ENCODE assay signal across 14 cellular contexts in genomic region chr12:127711108-127711507, GRCh38.
DNase-seq lines count a peak whose midpoint lies in the region; FAIRE-seq and TF ChIP-seq lines count a peak whose summit lies in the region.
"Had no signal": no experiment of that assay in that cellular context is flagged by ENCODE, and none has a peak within 500 bp of the region (broad histone marks: within the 10 kb centered on the region; RNA-seq: fewer than 3 reads in every experiment).

No MANE protein-coding gene starts in this region.

- H3K4me1 Mint-ChIP-seq in astrocyte (ENCODE audit: low read depth, unreplicated experiment), result no peaks in the 10 kb centered on the region
- no peaks in the 10 kb centered on the region for H3K4me1 Mint-ChIP-seq in neural progenitor cell
- no peaks in the 10 kb centered on the region for H3K4me1 Mint-ChIP-seq in Caco-2 (ENCODE audit: low read depth, unreplicated experiment)
- H3K4me1 Mint-ChIP-seq: activated naive CD8-positive, alpha-beta T cell treated with anti-CD3 and anti-CD28 coated beads for 36 hours had no signal

- no peak overlapping the region for H3K4me2 ChIP-seq in DOHH2 (ENCODE audit: low read length)
- no peak overlapping the region for H3K4me2 ChIP-seq in astrocyte (ENCODE audit: low read length)
- H3K4me2 ChIP-seq in neural progenitor cell, result no peak overlapping the region

- H3K27ac Mint-ChIP-seq in astrocyte (ENCODE audit: unreplicated experiment), result no peak overlapping the region
- no peak overlapping the region for H3K27ac Mint-ChIP-seq in neural progenitor cell
- H3K27ac Mint-ChIP-seq in Caco-2 (ENCODE audit: unreplicated experiment), result no peak overlapping the region
- H3K27ac Mint-ChIP-seq: activated naive CD8-positive, alpha-beta T cell treated with anti-CD3 and anti-CD28 coated beads for 36 hours had no signal

- H3K36me3 ChIP-seq in DOHH2 (ENCODE audit: control insufficient read depth, low read length) (no peaks in the 10 kb centered on the region), astrocyte (ENCODE audit: insufficient read depth, low read length) (no peaks in the 10 kb centered on the region), neural progenitor cell (no peaks in the 10 kb centered on the region), right atrium auricular region (no peaks in the 10 kb centered on the region), Caco-2 (ENCODE audit: control insufficient read depth, insufficient read depth, low read length) (no peaks in the 10 kb centered on the region)
- H3K36me3 ChIP-seq: SJSA1 had no signal

- H3K27ac ChIP-seq in DOHH2 (ENCODE audit: low read depth, low read length), result no peak overlapping the region
- H3K27ac ChIP-seq in astrocyte (ENCODE audit: low read depth, low read length), result no peak overlapping the region
- no peak overlapping the region for H3K27ac ChIP-seq in neural progenitor cell
- H3K27ac ChIP-seq in right atrium auricular region, result no peak overlapping the region
- H3K27ac ChIP-seq: SJSA1 had no signal

- H4K20me1 ChIP-seq in DOHH2 (ENCODE audit: control insufficient read depth, insufficient read depth, low read depth, low read length) (no peaks in the 10 kb centered on the region), astrocyte (ENCODE audit: insufficient read depth, low read length) (no peaks in the 10 kb centered on the region), neural progenitor cell (ENCODE audit: low read depth) (no peaks in the 10 kb centered on the region)

- POLR2A ChIA-PET in HEK293T (lab: Yijun Ruan, JAX) (no interaction called here), Caco-2 (lab: Charles Lee) (no interaction called here)

- H3K79me2 ChIP-seq in DOHH2 (ENCODE audit: control insufficient read depth, low read length) (no peaks in the 10 kb centered on the region), astrocyte (ENCODE audit: insufficient read depth, low read length) (no peaks in the 10 kb centered on the region), neural progenitor cell (ENCODE audit: low read depth) (no peaks in the 10 kb centered on the region)

- intact Hi-C loops in Caco-2 (cut with micrococcal nuclease; ENCODE audit: unreplicated experiment), result no loop called here

- H3K27me3 Mint-ChIP-seq in astrocyte (ENCODE audit: low read depth, unreplicated experiment), result no peaks in the 10 kb centered on the region
- H3K27me3 Mint-ChIP-seq in neural progenitor cell (ENCODE audit: insufficient read depth, low read depth), result peaks cover 2% of the 10 kb centered on the region
- H3K27me3 Mint-ChIP-seq in Caco-2 (ENCODE audit: insufficient read depth, unreplicated experiment), result no peaks in the 10 kb centered on the region

- CTCF ChIA-PET in HEK293T (lab: Yijun Ruan, JAX) (interaction anchor here (0.7 kb wide), 1 partner anchor 10 kb away, joined by 3 read pairs; no protein-coding TSS in a partner anchor), Caco-2 (lab: Charles Lee) (no interaction called here)

- H3K9me2 ChIP-seq in DOHH2 (replicated peaks; ENCODE audit: control insufficient read depth, low read length), result no peaks in the 10 kb centered on the region

- H3K4me3 ChIP-seq in DOHH2 (ENCODE audit: low read length) (no peak overlapping the region), astrocyte (ENCODE audit: insufficient read depth, low read depth, low read length) (no peak overlapping the region), neural progenitor cell (no peak overlapping the region), right atrium auricular region (no peak overlapping the region), Caco-2 (ENCODE audit: low read depth, low read length) (no peak overlapping the region)
- H3K4me3 ChIP-seq: SJSA1 had no signal

- DNase-seq in HEK293T (ENCODE audit: extremely low spot score) (peak; percentile 19), astrocyte (ENCODE audit: low read depth) (no peak), neural progenitor cell (ENCODE audit: low spot score) (peak; percentile 17), right atrium auricular region (ENCODE audit: low spot score) (no peak), Caco-2 (no peak), NCI-H2107 treated with DMSO at 0.1 percent for 48 hours (lab: John Stamatoyannopoulos, UW; ENCODE audit: unreplicated experiment) (no peak), C1 segment of cervical spinal cord (lab: John Stamatoyannopoulos, UW) (no peak)
- DNase-seq: activated CD8-positive, alpha-beta memory T cell treated with anti-CD3 and anti-CD28 coated beads, Interleukin-2, amount 50 U/mL, for 4 hours; activated naive CD8-positive, alpha-beta T cell treated with anti-CD3 and anti-CD28 coated beads for 36 hours; NCI-H1694; NCI-H774; nucleus accumbens had no signal

- H3F3A ChIP-seq in DOHH2 (ENCODE audit: control insufficient read depth, insufficient read depth), result no peaks in the 10 kb centered on the region
- no peaks in the 10 kb centered on the region for H3F3A ChIP-seq in neural progenitor cell (ENCODE audit: low read depth)

- H3K4me1 ChIP-seq in DOHH2 (ENCODE audit: control insufficient read depth, low read length), result no peaks in the 10 kb centered on the region
- no peaks in the 10 kb centered on the region for H3K4me1 ChIP-seq in astrocyte (ENCODE audit: insufficient read depth, low read length)
- H3K4me1 ChIP-seq in neural progenitor cell, result no peaks in the 10 kb centered on the region
- no peaks in the 10 kb centered on the region for H3K4me1 ChIP-seq in right atrium auricular region
- no peaks in the 10 kb centered on the region for H3K4me1 ChIP-seq in Caco-2
- H3K4me1 ChIP-seq: SJSA1 had no signal

- no peaks in the 10 kb centered on the region; the same call in 1 of the 2 replicates for H3K9me3 ChIP-seq in DOHH2 (ENCODE audit: control insufficient read depth, insufficient read depth, low read length)
- no peaks in the 10 kb centered on the region for H3K9me3 ChIP-seq in astrocyte (ENCODE audit: insufficient read depth, low read depth, low read length)
- no peaks in the 10 kb centered on the region for H3K9me3 ChIP-seq in neural progenitor cell (ENCODE audit: low read depth)
- no peaks in the 10 kb centered on the region for H3K9me3 ChIP-seq in right atrium auricular region
- no peaks in the 10 kb centered on the region for H3K9me3 ChIP-seq in Caco-2
- H3K9me3 ChIP-seq: SJSA1 had no signal

- H3K27me3 ChIP-seq in DOHH2 (ENCODE audit: control insufficient read depth, low read length), result no peaks in the 10 kb centered on the region
- H3K27me3 ChIP-seq in astrocyte (ENCODE audit: insufficient read depth, low read length), result no peaks in the 10 kb centered on the region
- H3K27me3 ChIP-seq in neural progenitor cell, result no peaks in the 10 kb centered on the region
- no peaks in the 10 kb centered on the region for H3K27me3 ChIP-seq in right atrium auricular region
- H3K27me3 ChIP-seq in Caco-2 (replicated peaks; ENCODE audit: control insufficient read depth, insufficient read depth, low read length), result no peaks in the 10 kb centered on the region
- H3K27me3 ChIP-seq: SJSA1 had no signal

- TF ChIP-seq CTCF in DOHH2 (IDR thresholded peaks at IDR 0.05; ENCODE audit: low read depth, low read length, poor library complexity, severe bottlenecking), result peak; percentile 50
- peak; percentile 30 for TF ChIP-seq CTCF in astrocyte (IDR thresholded peaks at IDR 0.05; ENCODE audit: insufficient read depth, low read depth, low read length)
- peak; percentile 69 for TF ChIP-seq CTCF in neural progenitor cell (IDR thresholded peaks at IDR 0.05)
- no peak for TF ChIP-seq CTCF in right atrium auricular region (IDR thresholded peaks at IDR 0.05)
- TF ChIP-seq CTCF in Caco-2 (IDR thresholded peaks at IDR 0.05; ENCODE audit: insufficient read depth in 1 of 2, low read depth in 1 of 2, low read length in 1 of 2, severe bottlenecking in 1 of 2, unreplicated experiment in 1 of 2), result no peak

- H3K9me3 Mint-ChIP-seq in astrocyte (ENCODE audit: unreplicated experiment) (peaks cover 9% of the 10 kb centered on the region), neural progenitor cell (no peaks in the 10 kb centered on the region), Caco-2 (ENCODE audit: unreplicated experiment) (peaks cover 10% of the 10 kb centered on the region)
- H3K9me3 Mint-ChIP-seq: activated naive CD8-positive, alpha-beta T cell treated with anti-CD3 and anti-CD28 coated beads for 36 hours had no signal

- no peak for FAIRE-seq in astrocyte (lab: Jason Lieb, UNC)

- H3K9ac ChIP-seq in astrocyte (ENCODE audit: low read length), result no peak overlapping the region
- H3K9ac ChIP-seq in neural progenitor cell, result no peak overlapping the region

- H2AFZ ChIP-seq in astrocyte (ENCODE audit: low read depth, low read length), result no peak overlapping the region
- H2AFZ ChIP-seq in neural progenitor cell (replicated peaks), result no peak overlapping the region

- H3K36me3 Mint-ChIP-seq in astrocyte (ENCODE audit: low read depth, unreplicated experiment), result no peaks in the 10 kb centered on the region
- no peaks in the 10 kb centered on the region for H3K36me3 Mint-ChIP-seq in neural progenitor cell
- H3K36me3 Mint-ChIP-seq in Caco-2 (ENCODE audit: insufficient read depth, unreplicated experiment), result no peaks in the 10 kb centered on the region
- H3K36me3 Mint-ChIP-seq: activated naive CD8-positive, alpha-beta T cell treated with anti-CD3 and anti-CD28 coated beads for 36 hours had no signal

- no TSS peak for BruUV-seq in Caco-2 (replicated peaks; lab: Mats Ljungman, UMichigan)

- H3K4me3 Mint-ChIP-seq in astrocyte (ENCODE audit: unreplicated experiment), result no peak overlapping the region
- H3K4me3 Mint-ChIP-seq in neural progenitor cell, result no peak overlapping the region
- H3K4me3 Mint-ChIP-seq in Caco-2 (ENCODE audit: unreplicated experiment), result no peak overlapping the region
- H3K4me3 Mint-ChIP-seq: activated naive CD8-positive, alpha-beta T cell treated with anti-CD3 and anti-CD28 coated beads for 36 hours had no signal

TF ChIP-seq in HEK293T, 16 proteins besides CTCF, POLR2A, EP300 and RAD21:
- TF ChIP-seq FOXA1 (IDR thresholded peaks at IDR 0.05) (no peak), L3MBTL2 (conservative IDR thresholded peaks at IDR 0.05) (no peak), SUZ12 (IDR thresholded peaks at IDR 0.05) (no peak), BHLHE40 (IDR thresholded peaks at IDR 0.05; ENCODE audit: borderline replicate concordance) (no peak)
TF ChIP-seq in HEK293T: peak in this region for 0.

Comparison
In these comparisons a context has a peak if more than half of its experiments do, and no peak if none do; other contexts are left out.
1. CTCF ChIP-seq: peak in DOHH2 (single experiment), astrocyte (single experiment) and neural progenitor cell (single experiment); none in right atrium auricular region (0 of 2) and Caco-2 (0 of 2).
2. DNase-seq: peak in HEK293T (single experiment) and neural progenitor cell (single experiment); none in astrocyte (single experiment), right atrium auricular region (single experiment), Caco-2 (0 of 2), NCI-H2107 treated with DMSO at 0.1 percent for 48 hours (single experiment) and C1 segment of cervical spinal cord (0 of 14).